ENCODE assay signal across 13 cellular contexts in genomic region chr2:28231110-28231621, GRCh38.
DNase-seq lines count a peak whose midpoint lies in the region; ATAC-seq and TF ChIP-seq lines count a peak whose summit lies in the region.
"Had no signal": no experiment of that assay in that cellular context is flagged by ENCODE, and none has a peak within 500 bp of the region (broad histone marks: within the 10 kb centered on the region; RNA-seq: fewer than 3 reads in every experiment).

No MANE protein-coding gene starts in this region.

- H3K27me3 ChIP-seq in adipocyte (replicated peaks; ENCODE audit: control insufficient read depth, insufficient read depth, low read length) (no peaks in the 10 kb centered on the region), heart right ventricle (no peaks in the 10 kb centered on the region)
- H3K27me3 ChIP-seq: testis had no signal

- H3K4me1 ChIP-seq in adipocyte (ENCODE audit: control insufficient read depth, insufficient read depth, low read length) (peaks cover 27% of the 10 kb centered on the region), heart right ventricle (peaks cover 0 to 23% (median 10%) of the 10 kb centered on the region in 9 donors)
- H3K4me1 ChIP-seq: testis had no signal

- intact Hi-C loops in heart right ventricle (cut with DNase I): no loop called here

- H3K36me3 ChIP-seq in adipocyte (ENCODE audit: control insufficient read depth, insufficient read depth, low read length, severe bottlenecking) (no peaks in the 10 kb centered on the region), heart right ventricle (no peaks in the 10 kb centered on the region)

- H3K4me3 ChIP-seq in adipocyte (ENCODE audit: low read length) (no peak overlapping the region), heart right ventricle (no peak overlapping the region)
- H3K4me3 ChIP-seq: testis had no signal

- H3K9ac ChIP-seq in adipocyte (ENCODE audit: low read length): no peak overlapping the region

- ATAC-seq in heart right ventricle: peak in 7 of 8 donors; percentile 38 to 90 (median 68)
- ATAC-seq in HG03108 (IDR thresholded peaks at IDR 0.05; ENCODE audit: unreplicated experiment): no peak

- peak overlapping the region in 4 of 10 donors; percentile 10 to 67 (median 38) for H3K27ac ChIP-seq in heart right ventricle
- H3K27ac ChIP-seq: 22Rv1, testis had no signal

- DNase-seq in DMS79 treated with DMSO at 0.1 percent for 48 hours (lab: John Stamatoyannopoulos, UW): peak; percentile 9
- no peak for DNase-seq in DMS79 (lab: John Stamatoyannopoulos, UW)
- DNase-seq in adipocyte (ENCODE audit: low read depth): peak; percentile 49
- DNase-seq in heart right ventricle: peak in 1 of 2 donors; percentile 49
- peak; percentile 58 for DNase-seq in stromal cell of bone marrow (ENCODE audit: low read depth)
- no peak for DNase-seq in SHP77 treated with DMSO at 0.1 percent for 48 hours (lab: John Stamatoyannopoulos, UW)
- no peak for DNase-seq in activated T-cell treated with anti-CD3 and anti-CD28 coated beads, Interleukin-2, amount 50 U/mL, for 1 hour
- DNase-seq: Caco-2; NK-92 treated with Interleukin-12 subunit alpha and Interleukin-12 subunit beta, amount 100 ng/mL, for 24 hours; small intestine; testis had no signal

- H3K9me3 ChIP-seq in adipocyte (ENCODE audit: control insufficient read depth, low read length): no peaks in the 10 kb centered on the region
- no peaks in the 10 kb centered on the region for H3K9me3 ChIP-seq in heart right ventricle
- H3K9me3 ChIP-seq: Caco-2, testis had no signal

- 41 to 60% methylated on average over 4 of the region's 4 CpGs for WGBS in heart right ventricle, 2 donors

- no peak for TF ChIP-seq CTCF in heart right ventricle (IDR thresholded peaks at IDR 0.05)

Comparison
In these comparisons a context has a peak if more than half of its experiments do, and no peak if none do; other contexts are left out.
1. DNase-seq: peak in DMS79 treated with DMSO at 0.1 percent for 48 hours (single experiment), adipocyte (single experiment) and stromal cell of bone marrow (single experiment); none in DMS79 (single experiment), SHP77 treated with DMSO at 0.1 percent for 48 hours (single experiment) and activated T-cell treated with anti-CD3 and anti-CD28 coated beads, Interleukin-2, amount 50 U/mL, for 1 hour (single experiment).